Comparison of ENCODE assay signal across 17 cellular contexts in genomic region chr5:13248236-13248635, GRCh38.
DNase-seq lines count a peak whose midpoint lies in the region; ATAC-seq lines count a peak whose summit lies in the region.
"Had no signal": no experiment of that assay in that cellular context is flagged by ENCODE, and none has a peak within 500 bp of the region (broad histone marks: within the 10 kb centered on the region; RNA-seq: fewer than 3 reads in every experiment).

No MANE protein-coding gene starts in this region.

- intact Hi-C loops in sciatic nerve (cut with DNase I) = no loop called here

- ATAC-seq in esophagus mucosa (peak; percentile 35), sciatic nerve (no peak)
- ATAC-seq: CD8-positive, alpha-beta T cell had no signal

- DNase-seq in NCI-H69 (lab: John Stamatoyannopoulos, UW) (peak; percentile 23), astrocyte of the hippocampus (ENCODE audit: low read depth, low spot score) (peak; percentile 28), renal cortical epithelial cell (ENCODE audit: low read depth) (peak; percentile 49), sciatic nerve (ENCODE audit: low spot score) (no peak)
- no peak for DNase-seq in effector CD4-positive, alpha-beta T cell
- DNase-seq in activated CD8-positive, alpha-beta memory T cell treated with anti-CD3 and anti-CD28 coated beads, Interleukin-2, amount 50 U/mL, for 48 hours = no peak
- DNase-seq: BE2C; CD8-positive, alpha-beta T cell; DND-41; GDM1; NCI-H1048; NCI-H1694; NCI-H2107; NCI-H446 treated with DMSO at 0.1 percent for 48 hours; NCI-H774; RPMI8226 had no signal

Comparison
In these comparisons a context has a peak if more than half of its experiments do, and no peak if none do; other contexts are left out.
1. DNase-seq: peak in NCI-H69 (single experiment), astrocyte of the hippocampus (single experiment) and renal cortical epithelial cell (single experiment); none in effector CD4-positive, alpha-beta T cell (single experiment), sciatic nerve (single experiment) and activated CD8-positive, alpha-beta memory T cell treated with anti-CD3 and anti-CD28 coated beads, Interleukin-2, amount 50 U/mL, for 48 hours (single experiment).